19 cellular contexts compared by ENCODE assay signal in the genomic region with DNA sequence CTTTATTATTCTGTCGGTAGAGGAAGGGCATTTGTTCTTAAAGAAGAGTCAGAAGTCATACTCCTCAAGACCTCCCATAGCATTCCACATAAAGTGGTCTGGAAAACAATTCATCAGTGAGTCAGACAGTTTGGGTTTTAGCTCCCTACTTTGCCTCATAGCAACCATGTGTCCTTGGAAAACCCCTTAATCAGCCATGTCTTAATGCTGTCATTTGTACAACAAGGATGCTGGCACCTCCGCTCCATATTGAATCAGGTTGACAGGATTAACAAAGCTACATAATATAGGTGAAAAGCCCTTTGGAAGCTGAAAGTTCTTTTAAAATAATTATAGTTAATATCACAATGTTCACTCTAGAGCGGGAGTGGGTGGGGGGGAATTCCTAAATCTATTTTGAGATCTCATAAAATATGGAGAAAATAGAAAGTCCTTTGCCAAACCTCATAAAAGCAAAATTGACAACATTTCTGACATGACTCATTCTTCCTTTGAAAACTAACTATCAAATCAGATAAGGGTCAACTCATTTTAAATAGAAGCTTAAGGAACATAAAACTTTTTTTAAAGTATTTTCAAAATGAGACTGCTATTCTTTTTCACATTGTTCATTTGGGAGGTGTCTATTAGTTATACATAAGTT. TPM values are rescaled to one million over a fixed set of nuclear protein-coding genes. Genes with fewer than 3 reads are reported as not detected.
A peak's percentile ranks its signal among the peaks of the same experiment; 100 is the strongest.
DNase-seq lines count a peak whose midpoint lies in the region; ATAC-seq and TF ChIP-seq lines count a peak whose summit lies in the region.
"Had no signal": no experiment of that assay in that cellular context is flagged by ENCODE, and none has a peak within 500 bp of the region (broad histone marks: within the 10 kb centered on the region; RNA-seq: fewer than 3 reads in every experiment).

No MANE protein-coding gene starts in this region.

- H3K27ac Mint-ChIP-seq in activated CD4-positive, alpha-beta T cell treated with anti-CD3 and anti-CD28 coated beads for 36 hours = no peak overlapping the region
- H3K27ac Mint-ChIP-seq in activated CD4-positive, alpha-beta T cell treated with anti-CD3 and anti-CD28 coated beads, Interleukin-2, amount 10 ng/mL, durations not matched to agents 7 days and 5 days = no peak overlapping the region
- H3K27ac Mint-ChIP-seq: activated CD4-positive, alpha-beta memory T cell treated with anti-CD3 and anti-CD28 coated beads for 36 hours; nephron progenitor cell; stimulated activated naive B cell treated with anti-CD40 and anti-IgM and Interleukin-4, amounts not matched to agents 10 μg/mL and 1 μg/mL and 100 μg/mL, for 72 hours; T-helper 1 cell treated with Interleukin-12 subunit alpha and Interleukin-12 subunit beta and Interleukin-4 antibody, amounts not matched to agents 30 μg/mL and 1 μg/mL, for 36 hours had no signal

- H3K27me3 Mint-ChIP-seq in activated CD4-positive, alpha-beta T cell treated with anti-CD3 and anti-CD28 coated beads for 36 hours = no peaks in the 10 kb centered on the region
- no peaks in the 10 kb centered on the region for H3K27me3 Mint-ChIP-seq in activated CD4-positive, alpha-beta T cell treated with anti-CD3 and anti-CD28 coated beads, Interleukin-2, amount 10 ng/mL, durations not matched to agents 7 days and 5 days
- H3K27me3 Mint-ChIP-seq: activated CD4-positive, alpha-beta memory T cell treated with anti-CD3 and anti-CD28 coated beads for 36 hours; stimulated activated naive B cell treated with anti-CD40 and anti-IgM and Interleukin-4, amounts not matched to agents 10 μg/mL and 1 μg/mL and 100 μg/mL, for 72 hours had no signal

- H3K27me3 ChIP-seq in smooth muscle cell (ENCODE audit: low read depth) = no peaks in the 10 kb centered on the region

- POLR2A ChIA-PET in activated CD4-positive, alpha-beta T cell treated with anti-CD3 and anti-CD28 coated beads for 36 hours (lab: Charles Lee) = no interaction called here
- POLR2A ChIA-PET in activated CD4-positive, alpha-beta T cell treated with anti-CD3 and anti-CD28 coated beads, Interleukin-2, amount 10 ng/mL, durations not matched to agents 7 days and 5 days (lab: Charles Lee) = no interaction called here

- peak; percentile 11 for DNase-seq in activated CD4-positive, alpha-beta T cell treated with anti-CD3 and anti-CD28 coated beads for 36 hours
- DNase-seq in activated CD4-positive, alpha-beta T cell treated with anti-CD3 and anti-CD28 coated beads, Interleukin-2, amount 10 ng/mL, durations not matched to agents 7 days and 5 days = no peak
- peak; percentile 39 for DNase-seq in fibroblast of pulmonary artery (ENCODE audit: low read depth)
- no peak for DNase-seq in smooth muscle cell (lab: John Stamatoyannopoulos, UW; ENCODE audit: unreplicated experiment)
- DNase-seq in NCI-H774 (lab: John Stamatoyannopoulos, UW) = no peak
- no peak for DNase-seq in cerebellar cortex (ENCODE audit: low spot score)
- DNase-seq in SIG-M5 treated with dmso at 0.1 percent for 504 hours (lab: John Stamatoyannopoulos, UW; ENCODE audit: unreplicated experiment) = no peak
- DNase-seq: 8988T; activated CD4-positive, alpha-beta memory T cell treated with anti-CD3 and anti-CD28 coated beads for 36 hours; anterior cingulate cortex; DMS79; islet precursor cell; NCI-H146; nephron progenitor cell; NK-92 treated with Interleukin-12 subunit alpha and Interleukin-12 subunit beta, amount 100 ng/mL, for 24 hours; stimulated activated naive B cell treated with anti-CD40 and anti-IgM and Interleukin-4, amounts not matched to agents 10 μg/mL and 1 μg/mL and 100 μg/mL, for 72 hours had no signal

- H3K4me3 ChIP-seq in fibroblast of pulmonary artery (replicated peaks; ENCODE audit: low read depth, low read length) (no peak overlapping the region), smooth muscle cell (no peak overlapping the region)

- intact Hi-C loops in activated CD4-positive, alpha-beta T cell treated with anti-CD3 and anti-CD28 coated beads for 36 hours (cut with DNase I, micrococcal nuclease) = no loop called here

- H3K4me1 ChIP-seq in smooth muscle cell (ENCODE audit: low read depth) = no peaks in the 10 kb centered on the region

- H2AFZ ChIP-seq in smooth muscle cell (ENCODE audit: low read depth) = no peak overlapping the region

- H3K9ac ChIP-seq in smooth muscle cell (ENCODE audit: low read depth) = peak overlapping the region; percentile 77

- H3K36me3 ChIP-seq in smooth muscle cell (ENCODE audit: low read depth) = no peaks in the 10 kb centered on the region

- no peaks in the 10 kb centered on the region for H3K79me2 ChIP-seq in smooth muscle cell (ENCODE audit: low read depth)

- peak; percentile 49 for ATAC-seq in activated CD4-positive, alpha-beta T cell treated with anti-CD3 and anti-CD28 coated beads for 36 hours
- ATAC-seq: stimulated activated naive B cell treated with anti-CD40 and anti-IgM and Interleukin-4, amounts not matched to agents 10 μg/mL and 1 μg/mL and 100 μg/mL, for 72 hours had no signal

- CTCF ChIA-PET in activated CD4-positive, alpha-beta T cell treated with anti-CD3 and anti-CD28 coated beads for 36 hours (lab: Charles Lee) = interaction anchor here (1.0 kb wide), 1 partner anchor 19 kb away, joined by 4 read pairs; no protein-coding TSS in a partner anchor
- CTCF ChIA-PET in activated CD4-positive, alpha-beta T cell treated with anti-CD3 and anti-CD28 coated beads, Interleukin-2, amount 10 ng/mL, durations not matched to agents 7 days and 5 days (lab: Charles Lee) = interaction anchor here (0.7 kb wide), 1 partner anchor 16 kb away, joined by 3 read pairs; no protein-coding TSS in a partner anchor

- peaks cover 20% of the 10 kb centered on the region for H3K4me1 Mint-ChIP-seq in activated CD4-positive, alpha-beta T cell treated with anti-CD3 and anti-CD28 coated beads for 36 hours
- H3K4me1 Mint-ChIP-seq in activated CD4-positive, alpha-beta T cell treated with anti-CD3 and anti-CD28 coated beads, Interleukin-2, amount 10 ng/mL, durations not matched to agents 7 days and 5 days = peaks cover 3% of the 10 kb centered on the region

- no peaks in the 10 kb centered on the region for H3K9me3 ChIP-seq in smooth muscle cell (replicated peaks; ENCODE audit: low read depth)

- 32% methylated on average over 3 of the region's 3 CpGs for WGBS in smooth muscle cell (ENCODE audit: low lambda C conversion rate)

- H3K27ac ChIP-seq in VCaP (peak overlapping the region; percentile 41), smooth muscle cell (ENCODE audit: low read depth) (peak overlapping the region; percentile 96)
- H3K27ac ChIP-seq: epithelial cell of prostate had no signal

- no peaks in the 10 kb centered on the region for H3K36me3 Mint-ChIP-seq in activated CD4-positive, alpha-beta T cell treated with anti-CD3 and anti-CD28 coated beads for 36 hours (ENCODE audit: low read depth)
- no peaks in the 10 kb centered on the region for H3K36me3 Mint-ChIP-seq in activated CD4-positive, alpha-beta T cell treated with anti-CD3 and anti-CD28 coated beads, Interleukin-2, amount 10 ng/mL, durations not matched to agents 7 days and 5 days (ENCODE audit: low read depth)
- H3K36me3 Mint-ChIP-seq: activated CD4-positive, alpha-beta memory T cell treated with anti-CD3 and anti-CD28 coated beads for 36 hours; stimulated activated naive B cell treated with anti-CD40 and anti-IgM and Interleukin-4, amounts not matched to agents 10 μg/mL and 1 μg/mL and 100 μg/mL, for 72 hours had no signal

- H3K9me3 Mint-ChIP-seq in activated CD4-positive, alpha-beta T cell treated with anti-CD3 and anti-CD28 coated beads for 36 hours (ENCODE audit: low read depth) = peaks cover 2% of the 10 kb centered on the region
- peaks cover under 1% of the 10 kb centered on the region for H3K9me3 Mint-ChIP-seq in activated CD4-positive, alpha-beta T cell treated with anti-CD3 and anti-CD28 coated beads, Interleukin-2, amount 10 ng/mL, durations not matched to agents 7 days and 5 days
- H3K9me3 Mint-ChIP-seq: activated CD4-positive, alpha-beta memory T cell treated with anti-CD3 and anti-CD28 coated beads for 36 hours; nephron progenitor cell; stimulated activated naive B cell treated with anti-CD40 and anti-IgM and Interleukin-4, amounts not matched to agents 10 μg/mL and 1 μg/mL and 100 μg/mL, for 72 hours; T-helper 1 cell treated with Interleukin-12 subunit alpha and Interleukin-12 subunit beta and Interleukin-4 antibody, amounts not matched to agents 30 μg/mL and 1 μg/mL, for 36 hours had no signal

- H3K4me2 ChIP-seq in smooth muscle cell = peak overlapping the region; percentile 54

- TF ChIP-seq CTCF in VCaP (conservative IDR thresholded peaks at IDR 0.05) (no peak), fibroblast of pulmonary artery (IDR thresholded peaks at IDR 0.05; ENCODE audit: low read length, missing control alignments) (no peak), smooth muscle cell (IDR thresholded peaks at IDR 0.05; ENCODE audit: borderline replicate concordance, insufficient read depth, poor library complexity, severe bottlenecking) (no peak)

- H3F3A ChIP-seq in smooth muscle cell (ENCODE audit: low read depth) = peaks cover 25% of the 10 kb centered on the region

- no peak overlapping the region for H3K4me3 Mint-ChIP-seq in activated CD4-positive, alpha-beta T cell treated with anti-CD3 and anti-CD28 coated beads for 36 hours
- H3K4me3 Mint-ChIP-seq in activated CD4-positive, alpha-beta T cell treated with anti-CD3 and anti-CD28 coated beads, Interleukin-2, amount 10 ng/mL, durations not matched to agents 7 days and 5 days = no peak overlapping the region
- H3K4me3 Mint-ChIP-seq: activated CD4-positive, alpha-beta memory T cell treated with anti-CD3 and anti-CD28 coated beads for 36 hours; nephron progenitor cell; stimulated activated naive B cell treated with anti-CD40 and anti-IgM and Interleukin-4, amounts not matched to agents 10 μg/mL and 1 μg/mL and 100 μg/mL, for 72 hours; T-helper 1 cell treated with Interleukin-12 subunit alpha and Interleukin-12 subunit beta and Interleukin-4 antibody, amounts not matched to agents 30 μg/mL and 1 μg/mL, for 36 hours had no signal

- no peaks in the 10 kb centered on the region for H4K20me1 ChIP-seq in smooth muscle cell (ENCODE audit: low read depth)

RNA-seq across cellular contexts. Expression of gene GUCY1A1, which starts 37.3 kb away (rescaled TPM):
- total RNA-seq in activated CD4-positive, alpha-beta T cell treated with anti-CD3 and anti-CD28 coated beads for 36 hours = not detected
- not detected for total RNA-seq in activated CD4-positive, alpha-beta T cell treated with anti-CD3 and anti-CD28 coated beads, Interleukin-2, amount 10 ng/mL, durations not matched to agents 7 days and 5 days
- 269 and 295 TPM in 2 replicates for total RNA-seq in smooth muscle cell
- 138 and 172 TPM in 2 replicates for polyA plus RNA-seq in smooth muscle cell
- total RNA-seq: activated CD4-positive, alpha-beta memory T cell treated with anti-CD3 and anti-CD28 coated beads for 36 hours had no signal

Comparison
In these comparisons a context has a peak if more than half of its experiments do, and no peak if none do; other contexts are left out.
1. DNase-seq: peak in activated CD4-positive, alpha-beta T cell treated with anti-CD3 and anti-CD28 coated beads for 36 hours (single experiment) and fibroblast of pulmonary artery (single experiment); none in activated CD4-positive, alpha-beta T cell treated with anti-CD3 and anti-CD28 coated beads, Interleukin-2, amount 10 ng/mL, durations not matched to agents 7 days and 5 days (single experiment), smooth muscle cell (single experiment), NCI-H774 (single experiment), cerebellar cortex (single experiment) and SIG-M5 treated with dmso at 0.1 percent for 504 hours (single experiment).
2. RNA of gene GUCY1A1, which starts 37.3 kb away (total RNA-seq): 269 to 295 TPM in smooth muscle cell; not detected in activated CD4-positive, alpha-beta T cell treated with anti-CD3 and anti-CD28 coated beads, Interleukin-2, amount 10 ng/mL, durations not matched to agents 7 days and 5 days and not detected in activated CD4-positive, alpha-beta T cell treated with anti-CD3 and anti-CD28 coated beads for 36 hours; every median in the first group is over 100 times any median in the second.